Comparison of ENCODE assay signal across 8 cellular contexts in genomic region chr7:75485979-75486643, GRCh38. TPM values are rescaled to one million over a fixed set of nuclear protein-coding genes. Genes with fewer than 3 reads are reported as not detected.
A peak's percentile ranks its signal among the peaks of the same experiment; 100 is the strongest.
DNase-seq lines count a peak whose midpoint lies in the region; TF ChIP-seq lines count a peak whose summit lies in the region.
"Not testable (repeated sequence)": the region's sequence is repeated elsewhere in the genome, so short reads cannot be mapped to it uniquely, and the experiment has no call there.

POM121C (minus strand) TSS chr7:75486299; CDS start chr7:75441496, 44,803 bp downstream.

- intact Hi-C loops in stomach (cut with DNase I; ENCODE audit: low total_unique reads): not testable (repeated sequence)

- not testable (repeated sequence) for H3K79me2 ChIP-seq in H9 (ENCODE audit: insufficient read depth, low read length)

- not testable (repeated sequence) for H2BK120ac ChIP-seq in H9 (ENCODE audit: low read depth, low read length, poor library complexity, severe bottlenecking)

- not testable (repeated sequence) for H2AK5ac ChIP-seq in H9 (ENCODE audit: insufficient read length, low read length)

- not testable (repeated sequence) for H3K56ac ChIP-seq in H9 (ENCODE audit: insufficient read length, low read depth, low read length)

- H3K23ac ChIP-seq in H9 (ENCODE audit: insufficient read length, low read depth, low read length): not testable (repeated sequence)

- H2BK15ac ChIP-seq in H9 (ENCODE audit: low read depth, low read length): not testable (repeated sequence)

- not testable (repeated sequence) for H2BK20ac ChIP-seq in H9 (ENCODE audit: low read depth, low read length, poor library complexity, severe bottlenecking)

- H3K4ac ChIP-seq in H9 (ENCODE audit: low read depth, low read length): not testable (repeated sequence)

- H4K20me1 ChIP-seq in H9 (ENCODE audit: control insufficient read depth, insufficient read depth, insufficient read length): not testable (repeated sequence)

- H3T11ph ChIP-seq in H9 (ENCODE audit: low read length): not testable (repeated sequence)

- not testable (repeated sequence) for TF ChIP-seq CTCF in H9 (conservative IDR thresholded peaks at IDR 0.05); neural crest cell (conservative IDR thresholded peaks at IDR 0.05); stomach (IDR thresholded peaks at IDR 0.05)

- WGBS in H9 (ENCODE audit: extremely low coverage, insufficient read length, low lambda C conversion rate): no CpG with 5 or more reads among the region's 49 CpGs
- 0 to 1% (median 1%) methylated on average over 10 to 49 of the region's 49 CpGs for WGBS in stomach, 5 donors

- not testable (repeated sequence) for H4K5ac ChIP-seq in H9 (ENCODE audit: insufficient read length, low read depth, low read length)

- not testable (repeated sequence) for H3K27me3 ChIP-seq in H9 (ENCODE audit: insufficient read depth, low read length); stomach

- TF ChIP-seq EP300 in stomach (IDR thresholded peaks at IDR 0.05): not testable (repeated sequence)

- not testable (repeated sequence) for H3K27me3 Mint-ChIP-seq in H9 (ENCODE audit: low read depth); neural crest cell (ENCODE audit: low read depth)

- not testable (repeated sequence) for H3K4me1 ChIP-seq in H9 (ENCODE audit: insufficient read depth, low read length); stomach

- not testable (repeated sequence) for H3K9me3 ChIP-seq in H9 (ENCODE audit: control insufficient read depth, low read depth, low read length); stomach

- not testable (repeated sequence) for H3K14ac ChIP-seq in H9 (ENCODE audit: insufficient read depth, low read length)

- H3K4me3 ChIP-seq in stomach: peak within 1 kb of the TSS; percentile 64 to 80 (median 78)

- not testable (repeated sequence) for H3K9me3 Mint-ChIP-seq in H9, neural crest cell

- not testable (repeated sequence) for H2BK5ac ChIP-seq in H9 (ENCODE audit: insufficient read length, low read length)

- DNase-seq in ELR (ENCODE audit: low read depth) (peak; percentile 89), H9 (peak; percentile 98), M059J (ENCODE audit: low read depth) (peak; percentile 93), SHP77 (lab: John Stamatoyannopoulos, UW) (peak; percentile 64 to 86), fibroblast of the conjunctiva (ENCODE audit: low read depth) (peak; percentile 81), neural crest cell (ENCODE audit: low read depth, low spot score) (peak; percentile 76), stomach (peak; percentile 91)
- peak; percentile 81 for DNase-seq in activated effector memory CD4-positive, alpha-beta T cell treated with Interleukin-2 at 50 U/mL for 16 hours

- H3K27ac Mint-ChIP-seq in H9 (peak within 1 kb of the TSS; percentile 87 to 92 (median 89); a peak in 5 of 7 replicates), neural crest cell (ENCODE audit: unreplicated experiment) (peak within 1 kb of the TSS; percentile 95)

- H3K23me2 ChIP-seq in H9 (ENCODE audit: insufficient read length, low read depth, low read length, poor library complexity, severe bottlenecking): not testable (repeated sequence)

- H3K4me3 Mint-ChIP-seq in H9 (peak within 1 kb of the TSS; percentile 95 to 96), neural crest cell (peak within 1 kb of the TSS; percentile 95)

- H3K9ac ChIP-seq in H9 (ENCODE audit: extremely low read depth, insufficient read length, low read length): peak within 1 kb of the TSS; percentile 45

- H3K27ac ChIP-seq in H9 (ENCODE audit: insufficient read length, low read depth, low read length): not testable (repeated sequence)
- peak within 1 kb of the TSS; percentile 81 to 92 (median 88) for H3K27ac ChIP-seq in stomach

- TF ChIP-seq POLR2A in stomach (IDR thresholded peaks at IDR 0.05): not testable (repeated sequence)

- H3K18ac ChIP-seq in H9 (ENCODE audit: insufficient read length, low read depth, low read length): not testable (repeated sequence)

- H3K4me1 Mint-ChIP-seq in H9, neural crest cell: not testable (repeated sequence)

- H4K91ac ChIP-seq in H9 (ENCODE audit: insufficient read length, low read depth, low read length): not testable (repeated sequence)

- H3K36me3 ChIP-seq in stomach: not testable (repeated sequence)

- not testable (repeated sequence) for H2AFZ ChIP-seq in H9 (ENCODE audit: low read length)

- peaks cover 5 to 14% (median 13%) of the 10 kb centered on the region in 3 experiments; a peak in 6 of 7 replicates for H3K36me3 Mint-ChIP-seq in H9 (ENCODE audit: insufficient read depth in 1 of 3, low read depth in 3 of 3)
- not testable (repeated sequence) for H3K36me3 Mint-ChIP-seq in neural crest cell (ENCODE audit: low read depth)

- H4K8ac ChIP-seq in H9 (replicated peaks; ENCODE audit: insufficient read length, low read depth, low read length): not testable (repeated sequence)

- H2BK12ac ChIP-seq in H9 (ENCODE audit: insufficient read length, low read depth, low read length): not testable (repeated sequence)

- H3K4me2 ChIP-seq in H9 (ENCODE audit: insufficient read depth, insufficient read length, low read length): peak within 1 kb of the TSS; percentile 79

- H3K79me1 ChIP-seq in H9 (ENCODE audit: insufficient read depth, low read depth, low read length, poor library complexity, severe bottlenecking): not testable (repeated sequence)

RNA-seq across cellular contexts. Expression of gene POM121C, which starts in this region (rescaled TPM):
- total RNA-seq in H9 (2021) (70.5 and 72.7 TPM in 2 replicates), neural crest cell (70.8 and 80.1 TPM in 2 replicates), stomach (10 to 100 TPM; 22.2 to 74.2 (median 30.0) TPM)
- total RNA-seq in M059J (2014; rRNA removed; shearing (Covaris generic)): 8.4 and 13.6 TPM in 2 replicates
- 1 to 10 TPM; 8.1 to 9.0 (median 8.7) TPM for polyA plus RNA-seq in stomach
